17 cellular contexts compared by ENCODE assay signal in the genomic region with DNA sequence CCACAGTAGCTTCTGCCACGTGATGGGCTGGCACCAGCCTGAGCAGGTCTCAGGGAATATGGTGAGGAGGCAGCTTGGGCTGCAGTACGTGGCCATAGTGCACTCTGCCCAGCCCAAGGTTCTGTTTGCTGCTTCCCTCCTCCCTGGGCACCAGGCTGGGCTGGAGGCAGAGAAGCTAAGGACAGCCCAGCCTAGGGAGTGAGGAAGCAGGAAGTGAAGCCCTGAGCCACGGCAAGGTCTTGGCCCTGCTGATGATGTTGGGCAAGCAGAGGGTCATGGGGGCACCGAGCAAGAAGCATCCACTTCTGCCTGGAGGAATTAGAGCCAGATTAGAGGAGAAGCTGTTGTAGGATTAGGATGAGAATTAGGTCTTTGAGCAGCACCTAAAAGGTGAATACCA.
DNase-seq lines count a peak whose midpoint lies in the region; ATAC-seq, FAIRE-seq and TF ChIP-seq lines count a peak whose summit lies in the region.
"Had no signal": no experiment of that assay in that cellular context is flagged by ENCODE, and none has a peak within 500 bp of the region (broad histone marks: within the 10 kb centered on the region; RNA-seq: fewer than 3 reads in every experiment).

No MANE protein-coding gene starts in this region.

- no peaks in the 10 kb centered on the region for H3K36me3 Mint-ChIP-seq in neural crest cell (ENCODE audit: low read depth)
- H3K36me3 Mint-ChIP-seq: CD4-positive, CD25-positive, alpha-beta regulatory T cell had no signal

- 66 to 71% methylated on average over 2 to 4 of the region's 4 CpGs for WGBS in body of pancreas, 2 donors

- peaks cover 18% of the 10 kb centered on the region for H3K4me1 Mint-ChIP-seq in neural crest cell
- H3K4me1 Mint-ChIP-seq: CD4-positive, CD25-positive, alpha-beta regulatory T cell; GM23338 had no signal

- TF ChIP-seq CTCF in bronchial epithelial cell (IDR thresholded peaks at IDR 0.05; ENCODE audit: insufficient read depth, low read length, severe bottlenecking) = no peak
- no peak for TF ChIP-seq CTCF in neural crest cell (conservative IDR thresholded peaks at IDR 0.05)
- no peak for TF ChIP-seq CTCF in body of pancreas (IDR thresholded peaks at IDR 0.05)

- intact Hi-C loops in body of pancreas (cut with DNase I) = no loop called here

- no peaks in the 10 kb centered on the region for H3K9me3 Mint-ChIP-seq in neural crest cell
- H3K9me3 Mint-ChIP-seq: GM23338, H9 had no signal

- FAIRE-seq in bronchial epithelial cell (lab: Jason Lieb, UNC) = peak; percentile 75
- FAIRE-seq in HTR-8/SVneo (lab: Jason Lieb, UNC) = no peak
- FAIRE-seq: HepG2 had no signal

- in situ Hi-C loops in G401 (cut with HindIII; ENCODE audit: low sequenced_read_pairs) = no loop called here

- H3K27ac ChIP-seq in body of pancreas = no peak overlapping the region

- DNase-seq in EH (ENCODE audit: low read depth) (peak; percentile 10), MV-4-11 (lab: John Stamatoyannopoulos, UW) (peak; percentile 35), bronchial epithelial cell (ENCODE audit: low read depth) (no peak), neural crest cell (ENCODE audit: low read depth, low spot score) (no peak), HTR-8/SVneo (ENCODE audit: insufficient read length, low spot score) (no peak), body of pancreas (no peak), G401 (ENCODE audit: low spot score) (no peak)
- DNase-seq: ACHN; CD4-positive, CD25-positive, alpha-beta regulatory T cell; DMS79; EL; GDM1; H9 had no signal

- peaks cover 20% of the 10 kb centered on the region for H3K4me1 ChIP-seq in body of pancreas

- H3K36me3 ChIP-seq in bronchial epithelial cell (ENCODE audit: control insufficient read depth, insufficient read depth, low read length) (no peaks in the 10 kb centered on the region), body of pancreas (replicated peaks in 1 of 2; ENCODE audit: insufficient read depth in 1 of 2, low read depth in 2 of 2) (no peaks in the 10 kb centered on the region)
- H3K36me3 ChIP-seq: BLaER1 treated with 17β-estradiol and CSF1 and Interleukin-3, amounts not matched to agents 10 nM and 100 nM had no signal

- no peaks in the 10 kb centered on the region for H3K9me3 ChIP-seq in body of pancreas
- H3K9me3 ChIP-seq: BLaER1 treated with 17β-estradiol and CSF1 and Interleukin-3, amounts not matched to agents 10 nM and 100 nM had no signal

- H3K27ac Mint-ChIP-seq in neural crest cell (ENCODE audit: unreplicated experiment) = peak overlapping the region; percentile 67
- H3K27ac Mint-ChIP-seq: CD4-positive, CD25-positive, alpha-beta regulatory T cell; GM23338; H9 had no signal

- no peaks in the 10 kb centered on the region for H3K27me3 ChIP-seq in bronchial epithelial cell (ENCODE audit: control insufficient read depth, insufficient read depth, low read length)
- no peaks in the 10 kb centered on the region for H3K27me3 ChIP-seq in body of pancreas
- H3K27me3 ChIP-seq: BLaER1 treated with 17β-estradiol and CSF1 and Interleukin-3, amounts not matched to agents 10 nM and 100 nM had no signal

- H3K27me3 Mint-ChIP-seq in neural crest cell (ENCODE audit: low read depth) = no peaks in the 10 kb centered on the region
- H3K27me3 Mint-ChIP-seq: CD4-positive, CD25-positive, alpha-beta regulatory T cell had no signal

- no peak overlapping the region for H3K4me3 Mint-ChIP-seq in neural crest cell
- H3K4me3 Mint-ChIP-seq: CD4-positive, CD25-positive, alpha-beta regulatory T cell; GM23338; H9 had no signal

- no peak overlapping the region for H3K4me3 ChIP-seq in bronchial epithelial cell (ENCODE audit: low read depth, low read length)
- H3K4me3 ChIP-seq in body of pancreas = no peak overlapping the region
- H3K4me3 ChIP-seq: BLaER1 treated with 17β-estradiol and CSF1 and Interleukin-3, amounts not matched to agents 10 nM and 100 nM; GM23338 had no signal

- ATAC-seq in GM19023 (IDR thresholded peaks at IDR 0.05; ENCODE audit: unreplicated experiment) (no peak), body of pancreas (no peak)
- ATAC-seq: GM23338, HepG2 had no signal

- TF ChIP-seq POLR2A in body of pancreas (IDR thresholded peaks at IDR 0.05) = no peak

Comparison
In these comparisons a context has a peak if more than half of its experiments do, and no peak if none do; other contexts are left out.
1. DNase-seq: peak in EH (single experiment) and MV-4-11 (single experiment); none in bronchial epithelial cell (single experiment), neural crest cell (single experiment), HTR-8/SVneo (single experiment), body of pancreas (0 of 4) and G401 (single experiment).